Comparison of ENCODE assay signal across 1 cellular context in genomic region chr9:36574045-36574444, GRCh38.
TF ChIP-seq lines count a peak whose summit lies in the region.

No MANE protein-coding gene starts in this region.

TF ChIP-seq in K562, 482 proteins besides CTCF, POLR2A, EP300 and RAD21:
- 0 out of 2 replicates have a peak, but pooled peaks have one; percentile 24 for TF ChIP-seq ZFX (CRISPR knock-in tag; IDR thresholded peaks at IDR 0.05)
- TF ChIP-seq ZNF592 (IDR thresholded peaks at IDR 0.05): peak; percentile 56; the same call in 1 of the 2 replicates
